27 cellular contexts compared by ENCODE assay signal in the genomic region with DNA sequence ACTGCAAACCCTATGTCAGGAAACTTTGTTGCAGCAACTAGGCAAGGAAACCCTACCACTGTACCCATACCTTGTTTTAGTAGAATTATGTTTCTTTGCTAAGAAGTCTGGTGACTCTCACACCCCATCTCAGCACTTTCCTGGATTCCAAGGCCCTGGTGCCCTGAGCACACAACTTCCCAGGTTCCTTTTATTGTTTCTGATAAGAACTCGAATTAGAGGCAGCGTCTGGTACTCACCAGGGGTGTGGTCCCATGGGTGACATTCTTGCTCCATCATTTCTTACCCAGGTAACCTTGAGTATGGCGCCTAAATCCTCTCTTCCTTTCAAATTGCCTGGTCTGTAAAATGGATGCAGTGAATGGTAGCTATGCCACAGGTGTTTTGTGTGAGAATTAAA.
"Had no signal": no experiment of that assay in that cellular context is flagged by ENCODE, and none has a peak within 500 bp of the region (broad histone marks: within the 10 kb centered on the region; RNA-seq: fewer than 3 reads in every experiment).

No MANE protein-coding gene starts in this region.

- H3K9me3 Mint-ChIP-seq: activated naive CD8-positive, alpha-beta T cell treated with anti-CD3 and anti-CD28 coated beads, Interleukin-2, amount 10 ng/mL, durations not matched to agents 7 days and 5 days; WTC11 had no signal

- H3K27ac ChIP-seq: adrenal gland, KMS-11, SJSA1 had no signal

- FAIRE-seq: RCC 7860 had no signal

- H3K9me3 ChIP-seq: adrenal gland, SJSA1 had no signal

- H3K36me3 ChIP-seq: adrenal gland, SJSA1 had no signal

- H3K4me3 ChIP-seq: adrenal gland, SJSA1 had no signal

- H3K27ac Mint-ChIP-seq: activated CD8-positive, alpha-beta T cell treated with anti-CD3 and anti-CD28 coated beads, Interleukin-2, amount 10 ng/mL, durations not matched to agents 7 days and 5 days; activated naive CD8-positive, alpha-beta T cell treated with anti-CD3 and anti-CD28 coated beads, Interleukin-2, amount 10 ng/mL, durations not matched to agents 7 days and 5 days; WTC11 had no signal

- DNase-seq: activated CD4-positive, alpha-beta T cell treated with anti-CD3 and anti-CD28 coated beads for 48 hours; activated CD4-positive, alpha-beta T cell treated with anti-CD3 and anti-CD28 coated beads, Interleukin-2, amount 50 U/mL, for 4 hours; activated CD4-positive, CD25-positive, alpha-beta regulatory T cell treated with anti-CD3 and anti-CD28 coated beads, Interleukin-2, amount 50 U/mL, for 72 hours; activated CD8-positive, alpha-beta memory T cell treated with anti-CD3 and anti-CD28 coated beads, Interleukin-2, amount 50 U/mL, for 48 hours; activated CD8-positive, alpha-beta T cell treated with anti-CD3 and anti-CD28 coated beads, Interleukin-2, amount 10 ng/mL, durations not matched to agents 7 days and 5 days; activated naive CD4-positive, alpha-beta T cell treated with anti-CD3 and anti-CD28 coated beads, Interleukin-2, amount 50 U/mL, for 16 hours; activated naive CD8-positive, alpha-beta T cell treated with anti-CD3 and anti-CD28 coated beads, Interleukin-2, amount 10 ng/mL, durations not matched to agents 7 days and 5 days; activated T-cell treated with anti-CD3 and anti-CD28 coated beads, Interleukin-2, amount 50 U/mL, for 1 hour; adrenal gland; anterior cingulate cortex; MM.1S; NCI-H1105; NCI-H1436; NCI-H1694 treated with DMSO at 0.1 percent for 48 hours; NCI-H2029 treated with DMSO at 0.1 percent for 48 hours; NCI-H345; NCI-H510A; NCI-H69; PC-3; SHP77; SW 1271; T-helper 9 cell had no signal

- ATAC-seq: activated CD8-positive, alpha-beta T cell treated with anti-CD3 and anti-CD28 coated beads, Interleukin-2, amount 10 ng/mL, durations not matched to agents 7 days and 5 days; PC-3; SK-N-SH treated with all-trans-retinoic acid at 6 μM for 48 hours; WTC11 had no signal

- H3K27me3 Mint-ChIP-seq: activated naive CD8-positive, alpha-beta T cell treated with anti-CD3 and anti-CD28 coated beads, Interleukin-2, amount 10 ng/mL, durations not matched to agents 7 days and 5 days had no signal

- H3K9ac ChIP-seq: KMS-11 had no signal

- H3K4me1 ChIP-seq: adrenal gland, SJSA1 had no signal

- H3K27me3 ChIP-seq: adrenal gland had no signal

- H3K4me2 ChIP-seq: KMS-11 had no signal

- H3K4me3 Mint-ChIP-seq: activated CD8-positive, alpha-beta T cell treated with anti-CD3 and anti-CD28 coated beads, Interleukin-2, amount 10 ng/mL, durations not matched to agents 7 days and 5 days; activated naive CD8-positive, alpha-beta T cell treated with anti-CD3 and anti-CD28 coated beads, Interleukin-2, amount 10 ng/mL, durations not matched to agents 7 days and 5 days; WTC11 had no signal
